In the genomic region with DNA sequence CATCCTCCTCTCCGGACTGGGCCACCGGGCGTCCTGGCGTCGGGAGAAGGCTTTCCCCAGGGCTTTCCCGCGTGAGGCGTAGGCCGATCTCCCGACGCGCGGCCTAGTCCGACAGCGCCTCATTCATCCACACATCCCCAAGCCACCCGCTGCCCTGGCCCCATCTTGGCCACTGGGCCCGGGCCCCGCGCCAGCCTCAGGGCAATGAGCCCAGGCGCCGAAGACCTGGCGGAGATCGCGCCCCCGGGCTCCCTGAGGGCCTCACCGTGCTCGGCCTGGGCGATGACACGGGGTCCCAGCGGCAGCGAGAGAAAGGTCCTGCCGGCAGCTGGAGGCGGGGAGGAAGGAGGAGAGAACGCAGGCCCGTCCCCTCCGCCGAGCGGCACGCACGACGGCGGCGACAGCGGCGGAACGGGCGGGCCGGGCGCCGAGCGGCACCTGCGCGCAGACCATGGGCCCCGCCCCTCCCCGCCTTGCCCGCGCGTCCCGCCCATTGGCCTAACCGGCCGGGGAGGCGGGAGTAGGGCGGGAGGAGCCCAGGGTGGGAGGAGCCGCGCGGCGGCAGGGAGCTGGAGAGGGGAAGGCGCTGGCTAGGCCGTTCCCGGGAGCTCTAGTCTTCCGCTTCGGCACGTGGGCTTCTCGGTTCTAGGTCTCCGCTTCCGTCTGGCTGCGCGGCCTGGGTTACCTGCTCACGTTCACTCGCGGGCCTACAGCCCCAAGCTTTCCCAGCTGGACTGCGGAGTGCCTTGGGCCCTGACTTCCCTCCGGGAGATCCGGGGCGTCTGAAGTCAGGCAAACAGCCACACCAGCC, we compare ENCODE assay signal across 8 cellular contexts. TPM values are rescaled to one million over a fixed set of nuclear protein-coding genes. Genes with fewer than 3 reads are reported as not detected.
DNase-seq lines count a peak whose midpoint lies in the region; ATAC-seq and TF ChIP-seq lines count a peak whose summit lies in the region.

OLA1 (minus strand) TSS at position 346 of the 811 bp plus-strand sequence. CDS start 1,717 bp downstream, outside the sequence.

- WGBS in H9 (ENCODE audit: extremely low coverage, insufficient read length, low lambda C conversion rate), result no CpG with 5 or more reads among the region's 85 CpGs

- H3K23ac ChIP-seq in H9 (ENCODE audit: insufficient read length, low read depth, low read length), result no peak within 1 kb of the TSS

- TF ChIP-seq CTCF in H9 (conservative IDR thresholded peaks at IDR 0.05), result no peak
- no peak for TF ChIP-seq CTCF in natural killer cell (IDR thresholded peaks at IDR 0.05)

- H3T11ph ChIP-seq in H9 (ENCODE audit: low read length), result no peak within 1 kb of the TSS

- H2BK15ac ChIP-seq in H9 (ENCODE audit: low read depth, low read length), result no peak within 1 kb of the TSS

- H2BK5ac ChIP-seq in H9 (ENCODE audit: insufficient read length, low read length), result no peak within 1 kb of the TSS

- no peak within 1 kb of the TSS for H4K8ac ChIP-seq in H9 (replicated peaks; ENCODE audit: insufficient read length, low read depth, low read length)

- H3K27me3 Mint-ChIP-seq in H9 (ENCODE audit: low read depth), result peaks cover 16% of the 10 kb centered on the region
- peaks cover 2 to 6% of the 10 kb centered on the region in 2 donors for H3K27me3 Mint-ChIP-seq in natural killer cell (ENCODE audit: low read depth in 2 of 2)

- no peaks in the 10 kb centered on the region for H3K27me3 ChIP-seq in H9 (ENCODE audit: insufficient read depth, low read length)

- no peak within 1 kb of the TSS for H2BK20ac ChIP-seq in H9 (ENCODE audit: low read depth, low read length, poor library complexity, severe bottlenecking)

- peak; percentile 96 to 99 (median 96) for ATAC-seq in natural killer cell

- peaks cover 8% of the 10 kb centered on the region for H3K23me2 ChIP-seq in H9 (ENCODE audit: insufficient read length, low read depth, low read length, poor library complexity, severe bottlenecking)

- H2BK120ac ChIP-seq in H9 (ENCODE audit: low read depth, low read length, poor library complexity, severe bottlenecking), result no peak within 1 kb of the TSS

- H3K9me3 Mint-ChIP-seq in H9, result no peaks in the 10 kb centered on the region; a peak in 2 of 5 replicates
- H3K9me3 Mint-ChIP-seq in natural killer cell, result no peaks in the 10 kb centered on the region

- H3K36me3 Mint-ChIP-seq in H9 (ENCODE audit: insufficient read depth in 1 of 3, low read depth in 3 of 3) (peaks cover 7 to 22% (median 20%) of the 10 kb centered on the region in 3 experiments; a peak in 6 of 7 replicates), natural killer cell (no peaks in the 10 kb centered on the region)

- no peak within 1 kb of the TSS for H2AK5ac ChIP-seq in H9 (ENCODE audit: insufficient read length, low read length)

- intact Hi-C loops in natural killer cell (cut with micrococcal nuclease), result loop anchor here (1.0 kb wide), 3 partner anchors 93 to 285 kb away; partner anchors contain the start of gene SCRN3

- peak within 1 kb of the TSS; percentile 89 for H3K14ac ChIP-seq in H9 (ENCODE audit: insufficient read depth, low read length)

- H3K27ac Mint-ChIP-seq in H9 (peak within 1 kb of the TSS; percentile 72 to 96 (median 86); a peak in 5 of 7 replicates), natural killer cell (peak within 1 kb of the TSS; percentile 78 to 91)

- H3K4me3 Mint-ChIP-seq in H9 (peak within 1 kb of the TSS; percentile 80 to 92), natural killer cell (peak within 1 kb of the TSS; percentile 90)

- H3K9ac ChIP-seq in H9 (ENCODE audit: extremely low read depth, insufficient read length, low read length), result peak within 1 kb of the TSS; percentile 27

- H3K27ac ChIP-seq in H9 (ENCODE audit: insufficient read length, low read depth, low read length), result no peak within 1 kb of the TSS

- no peaks in the 10 kb centered on the region for H4K20me1 ChIP-seq in H9 (ENCODE audit: control insufficient read depth, insufficient read depth, insufficient read length)

- H3K56ac ChIP-seq in H9 (ENCODE audit: insufficient read length, low read depth, low read length), result no peak within 1 kb of the TSS

- no peaks in the 10 kb centered on the region for H3K4me1 ChIP-seq in H9 (ENCODE audit: insufficient read depth, low read length)

- H4K5ac ChIP-seq in H9 (ENCODE audit: insufficient read length, low read depth, low read length), result no peak within 1 kb of the TSS

- H2BK12ac ChIP-seq in H9 (ENCODE audit: insufficient read length, low read depth, low read length), result no peak within 1 kb of the TSS

- H3K79me2 ChIP-seq in H9 (ENCODE audit: insufficient read depth, low read length), result peaks cover 6% of the 10 kb centered on the region; the same call in 1 of the 2 replicates

- peak; percentile 97 for DNase-seq in ELR (ENCODE audit: low read depth)
- peak; percentile 96 for DNase-seq in H9
- DNase-seq in M059J (ENCODE audit: low read depth), result peak; percentile 91
- peak; percentile 95 for DNase-seq in activated T-helper 9 cell treated with anti-CD3 and anti-CD28 coated beads, Interleukin-2, amount 50 U/mL, for 16 hours (ENCODE audit: low read depth)
- DNase-seq in fibroblast of peridontal ligament (ENCODE audit: extremely low read depth), result peak; percentile 83
- DNase-seq in natural killer cell, result peak; percentile 94
- DNase-seq in stimulated activated naive CD4-positive, alpha-beta T cell (lab: John Stamatoyannopoulos, UW), result peak; percentile 87 to 94 (median 92)

- no peak within 1 kb of the TSS for H2AFZ ChIP-seq in H9 (ENCODE audit: low read length)

- no peak within 1 kb of the TSS for H4K91ac ChIP-seq in H9 (ENCODE audit: insufficient read length, low read depth, low read length)

- H3K9me3 ChIP-seq in H9 (ENCODE audit: control insufficient read depth, low read depth, low read length), result no peaks in the 10 kb centered on the region

- H3K18ac ChIP-seq in H9 (ENCODE audit: insufficient read length, low read depth, low read length), result peak within 1 kb of the TSS; percentile 69

- peaks cover 2% of the 10 kb centered on the region for H3K79me1 ChIP-seq in H9 (ENCODE audit: insufficient read depth, low read depth, low read length, poor library complexity, severe bottlenecking)

- peak within 1 kb of the TSS; percentile 80 for H3K4me2 ChIP-seq in H9 (ENCODE audit: insufficient read depth, insufficient read length, low read length)

- no peak within 1 kb of the TSS for H3K4ac ChIP-seq in H9 (ENCODE audit: low read depth, low read length)

- TF ChIP-seq POLR2A in Raji (IDR thresholded peaks at IDR 0.05; ENCODE audit: insufficient read depth, low read depth, low read length), result peak; percentile 94

- H3K4me1 Mint-ChIP-seq in H9, result peaks cover 17 to 20% of the 10 kb centered on the region in 2 experiments
- H3K4me1 Mint-ChIP-seq in natural killer cell, result peaks cover 19 to 29% of the 10 kb centered on the region in 2 donors

RNA-seq across cellular contexts. Expression of gene OLA1, which starts in this region (rescaled TPM):
- total RNA-seq in H9 (2021), result 133 and 134 TPM in 2 replicates
- total RNA-seq in M059J (2014; rRNA removed; shearing (Covaris generic)), result 64.6 and 110 TPM in 2 replicates
- 10 to 100 TPM; 42.3 to 45.9 (median 43.9) TPM for total RNA-seq in natural killer cell
